ENCODE assay signal across 25 cellular contexts in genomic region chr6:125741336-125741735, GRCh38. TPM values are rescaled to one million over a fixed set of nuclear protein-coding genes. Genes with fewer than 3 reads are reported as not detected.
"Had no signal": no experiment of that assay in that cellular context is flagged by ENCODE, and none has a peak within 500 bp of the region (broad histone marks: within the 10 kb centered on the region; RNA-seq: fewer than 3 reads in every experiment).

No MANE protein-coding gene starts in this region.

- DNase-seq: activated CD4-positive, alpha-beta T cell treated with anti-CD3 and anti-CD28 coated beads, Interleukin-2, amount 50 U/mL, for 1 hour; activated CD8-positive, alpha-beta memory T cell treated with anti-CD3 and anti-CD28 coated beads for 24 hours; activated gamma-delta T cell; activated naive CD4-positive, alpha-beta T cell treated with anti-CD3 and anti-CD28 coated beads, Interleukin-2, amount 10 ng/mL, durations not matched to agents 7 days and 5 days; activated naive CD8-positive, alpha-beta T cell treated with anti-CD3 and anti-CD28 coated beads, Interleukin-2, amount 10 ng/mL, durations not matched to agents 7 days and 5 days; brain microvascular endothelial cell; effector memory CD8-positive, alpha-beta T cell; erythroblast; head of caudate nucleus; immature natural killer cell; kidney; left colon; naive B cell; nephron progenitor cell; ovary; retina; stimulated activated CD4-positive, alpha-beta T cell treated with anti-CD3 and anti-CD28 coated beads, Interleukin-12 subunit alpha, Interleukin-12 subunit beta, amount 100 ng/mL, for 4 hours; stimulated activated CD4-positive, alpha-beta T cell treated with anti-CD3 and anti-CD28 coated beads, Interleukin-4, amount 100 ng/mL, for 1 hour; T-helper 1 cell; uterus had no signal

- ATAC-seq: effector memory CD8-positive, alpha-beta T cell; gastroesophageal sphincter; left colon; sciatic nerve had no signal

- H3K27me3 ChIP-seq: brain microvascular endothelial cell, ovary, uterus had no signal

- H3K4me1 ChIP-seq: gastroesophageal sphincter, uterus had no signal

- H3K9me3 ChIP-seq: gastroesophageal sphincter, neutrophil, ovary, uterus had no signal

- H3K4me3 ChIP-seq: gastroesophageal sphincter, ovary, skin epidermis, uterus had no signal

- H3K27ac ChIP-seq: brain microvascular endothelial cell, gastroesophageal sphincter, neutrophil, skin epidermis, uterus had no signal

- H3K36me3 ChIP-seq: brain microvascular endothelial cell, gastroesophageal sphincter, neutrophil, ovary, uterus had no signal

RNA-seq across cellular contexts. Expression of gene HEY2, which starts 8.1 kb away (rescaled TPM):
- total RNA-seq: activated T-helper 1 cell treated with anti-CD3 and anti-CD28 coated beads, Interleukin-12 subunit alpha, Interleukin-12 subunit beta, Interleukin-2, Interleukin-4 antibody, amounts not matched to agents 30 ng/mL and 10 ng/mL and 1 ng/mL, durations not matched to agents 14 hours and 24 hours and 36 hours had no signal
